Comparison of ENCODE assay signal across 8 cellular contexts in the genomic region with DNA sequence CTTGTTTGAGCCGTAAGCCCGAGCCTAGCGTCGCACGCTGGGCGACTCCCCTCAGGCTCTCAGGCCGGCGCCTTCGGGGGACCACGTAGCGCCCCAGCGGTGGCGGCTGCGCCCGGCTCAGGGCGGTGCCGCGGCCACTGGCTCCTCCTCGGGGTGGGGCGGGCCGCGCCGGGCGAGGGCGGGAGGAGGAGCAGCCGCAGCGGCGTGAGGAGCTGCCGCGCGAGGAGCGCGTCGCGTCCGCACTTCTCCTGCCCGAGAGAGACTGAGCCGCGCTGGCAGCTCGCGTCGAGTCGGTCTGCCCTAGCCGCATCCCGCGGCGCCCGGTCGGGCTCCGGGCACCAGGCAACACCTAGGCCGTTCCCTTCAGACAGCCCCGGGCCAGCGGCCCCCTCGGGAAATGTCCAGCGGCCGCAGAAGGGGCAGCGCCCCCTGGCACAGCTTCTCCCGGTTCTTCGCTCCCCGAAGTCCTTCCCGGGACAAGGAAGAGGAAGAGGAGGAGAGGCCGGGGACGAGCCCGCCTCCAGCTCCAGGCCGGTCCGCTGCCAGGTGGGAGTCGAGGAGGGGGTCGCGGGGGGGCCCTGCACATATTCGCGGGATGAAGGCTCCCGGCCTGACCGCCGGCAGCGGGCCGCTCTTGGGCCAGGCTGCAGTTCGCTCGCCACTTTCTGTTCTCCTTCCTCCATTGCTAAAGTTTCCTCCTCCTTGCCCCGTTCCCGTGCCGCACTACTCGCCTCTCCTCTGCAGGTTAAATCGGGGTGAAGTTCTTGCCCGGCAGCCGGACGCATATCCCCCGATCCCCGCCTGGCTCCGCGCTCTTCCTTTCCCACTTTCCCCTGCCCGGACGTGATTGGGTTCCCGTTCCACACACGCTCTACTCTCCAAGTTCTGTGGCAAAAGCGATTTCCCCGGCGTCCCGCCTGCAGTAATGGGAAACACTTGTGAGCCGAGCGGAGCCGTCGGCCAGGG. TPM values are rescaled to one million over a fixed set of nuclear protein-coding genes. Genes with fewer than 3 reads are reported as not detected.
DNase-seq lines count a peak whose midpoint lies in the region; ATAC-seq and TF ChIP-seq lines count a peak whose summit lies in the region.

A gene (plus strand): TSS at position 202 of the 966 bp plus-strand sequence. CDS start 196 bp downstream, at position 398.

- peak; percentile 98 for ATAC-seq in GM18868 (IDR thresholded peaks at IDR 0.05; ENCODE audit: unreplicated experiment)
- ATAC-seq in HG03097 (IDR thresholded peaks at IDR 0.05; ENCODE audit: low FRiP score, unreplicated experiment), result peak; percentile 99

- TF ChIP-seq CTCF in AG04450 (IDR thresholded peaks at IDR 0.05; ENCODE audit: low read depth, low read length), result peak; percentile 45; the same call in 1 of the 2 replicates
- TF ChIP-seq CTCF in kidney epithelial cell (IDR thresholded peaks at IDR 0.05; ENCODE audit: insufficient read depth, low read length, poor library complexity, severe bottlenecking), result peak; percentile 49

- H3K27ac ChIP-seq in AG04450 (ENCODE audit: low read depth, low read length), result peak within 1 kb of the TSS; percentile 72

- POLR2A ChIA-PET in AG04450 (lab: Yijun Ruan, JAX), result interaction anchor here (0.6 to 2.6 kb wide), 6 partner anchors 16 to 149 kb away, joined by 3 to 8 read pairs (median 5); a partner anchor contains a TSS

- H3K27me3 ChIP-seq in AG04450 (ENCODE audit: control insufficient read depth, insufficient read depth, low read length), result no peaks in the 10 kb centered on the region
- H3K27me3 ChIP-seq in kidney epithelial cell (ENCODE audit: control insufficient read depth, insufficient read depth, low read length), result no peaks in the 10 kb centered on the region

- H3K9me3 ChIP-seq in AG04450 (ENCODE audit: control insufficient read depth, insufficient read depth, low read length), result no peaks in the 10 kb centered on the region

- H3K4me3 ChIP-seq in AG04450 (ENCODE audit: low read depth, low read length) (peak within 1 kb of the TSS; percentile 82), kidney epithelial cell (ENCODE audit: low read depth, low read length) (peak within 1 kb of the TSS; percentile 65)

- CTCF ChIA-PET in AG04450 (lab: Charles Lee), result interaction anchor here (0.8 to 3.9 kb wide), 8 partner anchors 9 to 218 kb away, joined by 3 to 34 read pairs (median 5); no protein-coding TSS in a partner anchor

- DNase-seq in AG04450 (ENCODE audit: low read depth, low spot score) (peak; percentile 27), NCI-H226 (peak; percentile 80), cerebellum (ENCODE audit: low spot score) (peak; percentile 58), kidney epithelial cell (ENCODE audit: low read depth) (peak; percentile 38)
- DNase-seq in activated CD4-positive, CD25-positive, alpha-beta regulatory T cell treated with anti-CD3 and anti-CD28 coated beads, Interleukin-2, amount 50 U/mL, for 72 hours, result peak; percentile 83
- peak; percentile 87 for DNase-seq in stimulated activated CD4-positive, alpha-beta T cell treated with anti-CD3 and anti-CD28 coated beads, Interleukin-15, amount 100 ng/mL, for 24 hours

- H3K36me3 ChIP-seq in kidney epithelial cell (ENCODE audit: control insufficient read depth, insufficient read depth, low read length), result no peaks in the 10 kb centered on the region

RNA-seq across cellular contexts. Expression of the gene that starts here (rescaled TPM):
- 7.4 and 9.9 TPM in 2 replicates for polyA plus RNA-seq in AG04450 (2011; rRNA removed)
- 11.8 and 20.9 TPM in 2 replicates for polyA minus RNA-seq in AG04450 (2011; rRNA and poly(A)+ RNA removed)
- 18.4 TPM for total RNA-seq in cerebellum
- total RNA-seq in kidney epithelial cell, result 10.5 and 13.1 TPM in 2 replicates

Comparison
In these comparisons a context has a peak if more than half of its experiments do, and no peak if none do; other contexts are left out.
1. Peak in every context shown above with its lines: DNase-seq, ATAC-seq, H3K4me3 ChIP-seq and H3K27ac ChIP-seq.
2. DNase-seq: peak in every context shown above with its lines; median percentile 87 in stimulated activated CD4-positive, alpha-beta T cell treated with anti-CD3 and anti-CD28 coated beads, Interleukin-15, amount 100 ng/mL, for 24 hours; 83 in activated CD4-positive, CD25-positive, alpha-beta regulatory T cell treated with anti-CD3 and anti-CD28 coated beads, Interleukin-2, amount 50 U/mL, for 72 hours; 80 in NCI-H226; 58 in cerebellum; 38 in kidney epithelial cell; 27 in AG04450.